Comparison of ENCODE assay signal across 25 cellular contexts in genomic region chr4:42473071-42473684, GRCh38.
"Had no signal": no experiment of that assay in that cellular context is flagged by ENCODE, and none has a peak within 500 bp of the region (broad histone marks: within the 10 kb centered on the region; RNA-seq: fewer than 3 reads in every experiment).

No MANE protein-coding gene starts in this region.

- H3K4me1 ChIP-seq: adrenal gland had no signal

- DNase-seq: activated CD4-positive, alpha-beta memory T cell treated with anti-CD3 and anti-CD28 coated beads, Interleukin-2, amount 10 ng/mL, durations not matched to agents 7 days and 5 days; activated CD4-positive, alpha-beta T cell treated with anti-CD3 and anti-CD28 coated beads, Interleukin-2, amount 50 U/mL, for 1 hour; activated CD4-positive, CD25-positive, alpha-beta regulatory T cell; activated naive CD4-positive, alpha-beta T cell treated with anti-CD3 and anti-CD28 coated beads, Interleukin-2, amount 50 U/mL, for 16 hours; activated naive CD8-positive, alpha-beta T cell treated with anti-CD3 and anti-CD28 coated beads, Interleukin-2, amount 10 ng/mL, durations not matched to agents 7 days and 5 days; adrenal gland; anterior cingulate cortex; caudate nucleus; MG63; NCI-H1105; NCI-H1436; NCI-H1694 treated with DMSO at 0.1 percent for 48 hours; NCI-H2081 treated with DMSO at 0.1 percent for 48 hours; NCI-H2171 treated with DMSO at 0.1 percent for 48 hours; NCI-H345; NCI-H524 treated with DMSO at 0.1 percent for 48 hours; NCI-H774; NK-92 treated with Interleukin-12 subunit alpha and Interleukin-12 subunit beta, amount 100 ng/mL, for 24 hours; OCI-M1; RPMI8226; T-cell; T-helper 2 cell; T1000 had no signal

- H3K4me1 Mint-ChIP-seq: activated CD4-positive, alpha-beta memory T cell treated with anti-CD3 and anti-CD28 coated beads, Interleukin-2, amount 10 ng/mL, durations not matched to agents 7 days and 5 days; T-cell had no signal

- H3K27ac ChIP-seq: adrenal gland, KMS-11, SK-N-MC had no signal

- H3K9me3 Mint-ChIP-seq: activated CD4-positive, alpha-beta memory T cell treated with anti-CD3 and anti-CD28 coated beads, Interleukin-2, amount 10 ng/mL, durations not matched to agents 7 days and 5 days; activated naive CD8-positive, alpha-beta T cell treated with anti-CD3 and anti-CD28 coated beads, Interleukin-2, amount 10 ng/mL, durations not matched to agents 7 days and 5 days; T-cell had no signal

- H3K36me3 ChIP-seq: adrenal gland, MG63 had no signal

- H3K27me3 Mint-ChIP-seq: activated CD4-positive, alpha-beta memory T cell treated with anti-CD3 and anti-CD28 coated beads, Interleukin-2, amount 10 ng/mL, durations not matched to agents 7 days and 5 days; activated naive CD8-positive, alpha-beta T cell treated with anti-CD3 and anti-CD28 coated beads, Interleukin-2, amount 10 ng/mL, durations not matched to agents 7 days and 5 days; T-cell had no signal

- H3K9me3 ChIP-seq: adrenal gland, MG63 had no signal

- H3K4me2 ChIP-seq: KMS-11 had no signal

- H3K4me3 ChIP-seq: adrenal gland, MG63, SK-N-MC had no signal

- H3K27me3 ChIP-seq: adrenal gland, MG63 had no signal

- H3K27ac Mint-ChIP-seq: activated CD4-positive, alpha-beta memory T cell treated with anti-CD3 and anti-CD28 coated beads, Interleukin-2, amount 10 ng/mL, durations not matched to agents 7 days and 5 days; T-cell had no signal

- H3K4me3 Mint-ChIP-seq: activated CD4-positive, alpha-beta memory T cell treated with anti-CD3 and anti-CD28 coated beads, Interleukin-2, amount 10 ng/mL, durations not matched to agents 7 days and 5 days; activated naive CD8-positive, alpha-beta T cell treated with anti-CD3 and anti-CD28 coated beads, Interleukin-2, amount 10 ng/mL, durations not matched to agents 7 days and 5 days; T-cell had no signal
